Comparison of ENCODE assay signal across 15 cellular contexts in genomic region chr3:8095724-8096123, GRCh38.
DNase-seq lines count a peak whose midpoint lies in the region; ATAC-seq and TF ChIP-seq lines count a peak whose summit lies in the region.
"Had no signal": no experiment of that assay in that cellular context is flagged by ENCODE, and none has a peak within 500 bp of the region (broad histone marks: within the 10 kb centered on the region; RNA-seq: fewer than 3 reads in every experiment).

No MANE protein-coding gene starts in this region.

- WGBS in hepatocyte (ENCODE audit: low lambda C conversion rate, missing lambda C conversion rate), result 31% methylated on average over 5 of the region's 5 CpGs

- no peaks in the 10 kb centered on the region for H3K9me3 ChIP-seq in PC-3 (ENCODE audit: low read length)
- H3K9me3 ChIP-seq in hepatocyte (ENCODE audit: low read depth), result no peaks in the 10 kb centered on the region
- no peaks in the 10 kb centered on the region for H3K9me3 ChIP-seq in effector memory CD4-positive, alpha-beta T cell (ENCODE audit: control insufficient read depth, low read length)
- H3K9me3 ChIP-seq: pancreas, thyroid gland had no signal

- CTCF ChIA-PET in PC-3 (lab: Charles Lee), result no interaction called here

- H2AFZ ChIP-seq in PC-3 (ENCODE audit: low read length), result no peak overlapping the region
- H2AFZ ChIP-seq in hepatocyte, result no peak overlapping the region

- H4K20me1 ChIP-seq in PC-3 (ENCODE audit: low read length) (no peaks in the 10 kb centered on the region), hepatocyte (ENCODE audit: insufficient read depth, poor library complexity, severe bottlenecking) (no peaks in the 10 kb centered on the region)

- BruUV-seq in PC-3 (replicated peaks; lab: Mats Ljungman, UMichigan), result no TSS peak

- no peak overlapping the region for H3K27ac ChIP-seq in PC-3 (ENCODE audit: low read length)
- H3K27ac ChIP-seq in hepatocyte, result no peak overlapping the region
- H3K27ac ChIP-seq in effector memory CD4-positive, alpha-beta T cell (ENCODE audit: insufficient read depth, low read length, poor library complexity, severe bottlenecking), result no peak overlapping the region
- H3K27ac ChIP-seq: pancreas, thyroid gland had no signal

- H3K4me3 ChIP-seq in PC-3 (ENCODE audit: low read length) (no peak overlapping the region), hepatocyte (no peak overlapping the region)
- H3K4me3 ChIP-seq in effector memory CD4-positive, alpha-beta T cell (ENCODE audit: insufficient read depth, low read depth, low read length, poor library complexity, severe bottlenecking), result no peak overlapping the region
- H3K4me3 ChIP-seq: pancreas, thyroid gland had no signal

- no peak overlapping the region for H3K9ac ChIP-seq in PC-3 (ENCODE audit: low read length)

- no peak for ATAC-seq in PC-3
- ATAC-seq: activated naive CD4-positive, alpha-beta T cell treated with anti-CD3 and anti-CD28 coated beads, Interleukin-2, amount 50 U/mL, for 72 hours; pancreas had no signal

- no peaks in the 10 kb centered on the region for H3K36me3 ChIP-seq in PC-3 (ENCODE audit: low read depth, low read length)
- no peaks in the 10 kb centered on the region for H3K36me3 ChIP-seq in hepatocyte (replicated peaks; ENCODE audit: insufficient read depth, low read depth)
- no peaks in the 10 kb centered on the region for H3K36me3 ChIP-seq in effector memory CD4-positive, alpha-beta T cell (ENCODE audit: control insufficient read depth, insufficient read depth, low read length)
- H3K36me3 ChIP-seq: pancreas, thyroid gland had no signal

- TF ChIP-seq CTCF in PC-3 (conservative IDR thresholded peaks at IDR 0.05; ENCODE audit: low read depth, low read length) (peak; percentile 43; the same call in 1 of the 2 replicates), hepatocyte (IDR thresholded peaks at IDR 0.05; ENCODE audit: poor library complexity) (peak; percentile 19)

- DNase-seq in NCI-H748 (lab: John Stamatoyannopoulos, UW; ENCODE audit: unreplicated experiment) (peak; percentile 1), NCI-H748 treated with DMSO at 0.1 percent for 48 hours (lab: John Stamatoyannopoulos, UW) (no peak), PC-3 (peak; percentile 14), hepatocyte (ENCODE audit: low spot score) (peak; percentile 11), stromal cell of bone marrow (ENCODE audit: low read depth) (peak; percentile 3), epidermal melanocyte (ENCODE audit: insufficient read length, low spot score) (no peak), NCI-H1436 treated with DMSO at 0.1 percent for 48 hours (lab: John Stamatoyannopoulos, UW) (no peak)
- no peak for DNase-seq in effector memory CD4-positive, alpha-beta T cell
- DNase-seq: caudate nucleus; NCI-H1436; pancreas; Right ventricle myocardium superior; stimulated activated CD4-positive, alpha-beta T cell treated with anti-CD3 and anti-CD28 coated beads, Interleukin-15, amount 100 ng/mL, for 24 hours; thyroid gland had no signal

- H3K9me2 ChIP-seq in PC-3 (replicated peaks; ENCODE audit: low read length), result no peaks in the 10 kb centered on the region
- H3K9me2 ChIP-seq in hepatocyte (replicated peaks; ENCODE audit: insufficient read depth), result no peaks in the 10 kb centered on the region

- intact Hi-C loops in PC-3 (cut with micrococcal nuclease), result no loop called here

- POLR2A ChIA-PET in PC-3 (lab: Charles Lee; ENCODE audit: unreplicated experiment), result no interaction called here

- H3K4me2 ChIP-seq in PC-3 (ENCODE audit: low read length) (no peak overlapping the region), hepatocyte (no peak overlapping the region)

- H3F3A ChIP-seq in PC-3 (ENCODE audit: low read length, unreplicated experiment), result no peaks in the 10 kb centered on the region

- no peaks in the 10 kb centered on the region for H3K79me2 ChIP-seq in PC-3 (ENCODE audit: low read length)
- no peaks in the 10 kb centered on the region for H3K79me2 ChIP-seq in hepatocyte

- H3K4me1 ChIP-seq in PC-3 (ENCODE audit: insufficient read depth, low read length) (no peaks in the 10 kb centered on the region), hepatocyte (ENCODE audit: insufficient read depth) (no peaks in the 10 kb centered on the region)
- no peaks in the 10 kb centered on the region for H3K4me1 ChIP-seq in effector memory CD4-positive, alpha-beta T cell (ENCODE audit: control insufficient read depth, insufficient read depth, low read length, poor library complexity, severe bottlenecking)
- H3K4me1 ChIP-seq: pancreas, thyroid gland had no signal

- H3K27me3 ChIP-seq in PC-3 (ENCODE audit: low read length) (no peaks in the 10 kb centered on the region), hepatocyte (no peaks in the 10 kb centered on the region)
- H3K27me3 ChIP-seq in effector memory CD4-positive, alpha-beta T cell (replicated peaks; ENCODE audit: control insufficient read depth, insufficient read depth, low read length, poor library complexity, severe bottlenecking), result no peaks in the 10 kb centered on the region
- H3K27me3 ChIP-seq: pancreas, thyroid gland had no signal

Comparison
In these comparisons a context has a peak if more than half of its experiments do, and no peak if none do; other contexts are left out.
1. DNase-seq: peak in NCI-H748 (single experiment), PC-3 (single experiment), hepatocyte (single experiment) and stromal cell of bone marrow (single experiment); none in NCI-H748 treated with DMSO at 0.1 percent for 48 hours (single experiment), effector memory CD4-positive, alpha-beta T cell (0 of 3), epidermal melanocyte (single experiment) and NCI-H1436 treated with DMSO at 0.1 percent for 48 hours (single experiment).